1 cellular context compared by ENCODE assay signal in genomic region chr7:135761751-135762488, GRCh38.
TF ChIP-seq lines count a peak whose summit lies in the region.

No MANE protein-coding gene starts in this region.

TF ChIP-seq in IMR-90, 13 proteins besides CTCF, POLR2A, EP300 and RAD21 (continued from another document):
- no peak for TF ChIP-seq MAZ (IDR thresholded peaks at IDR 0.05; ENCODE audit: borderline replicate concordance, low read depth, low read length)
- TF ChIP-seq SMC3 (IDR thresholded peaks at IDR 0.05; ENCODE audit: low read depth, low read length), result no peak
- TF ChIP-seq BHLHE40 (IDR thresholded peaks at IDR 0.05; ENCODE audit: low read depth, low read length), result no peak
- TF ChIP-seq MXI1 (IDR thresholded peaks at IDR 0.05; ENCODE audit: borderline replicate concordance, low read depth, low read length), result no peak
- no peak for TF ChIP-seq MAFK (IDR thresholded peaks at IDR 0.05; ENCODE audit: low read depth, low read length)
